Comparison of ENCODE assay signal across 15 cellular contexts in genomic region chr14:104096751-104097700, GRCh38. TPM values are rescaled to one million over a fixed set of nuclear protein-coding genes. Genes with fewer than 3 reads are reported as not detected.
A peak's percentile ranks its signal among the peaks of the same experiment; 100 is the strongest.
DNase-seq lines count a peak whose midpoint lies in the region; ATAC-seq and TF ChIP-seq lines count a peak whose summit lies in the region.
"Had no signal": no experiment of that assay in that cellular context is flagged by ENCODE, and none has a peak within 500 bp of the region (broad histone marks: within the 10 kb centered on the region; RNA-seq: fewer than 3 reads in every experiment).

No MANE protein-coding gene starts in this region.

- TF ChIP-seq CTCF in LNCaP clone FGC (IDR thresholded peaks at IDR 0.05; ENCODE audit: control insufficient read depth, extremely low read depth, insufficient read depth) (peak; percentile 23), chondrocyte (IDR thresholded peaks at IDR 0.05) (peak; percentile 41), osteoblast (IDR thresholded peaks at IDR 0.05; ENCODE audit: extremely low read depth, low read depth, low read length) (no peak)

- H3K4me3 Mint-ChIP-seq in chondrocyte (ENCODE audit: unreplicated experiment) = no peak overlapping the region
- H3K4me3 Mint-ChIP-seq: activated naive CD4-positive, alpha-beta T cell treated with anti-CD3 and anti-CD28 coated beads, Interleukin-2, amount 50 U/mL, for 24 hours had no signal

- no peaks in the 10 kb centered on the region for H3K36me3 ChIP-seq in osteoblast (ENCODE audit: insufficient read depth, low read length)
- H3K36me3 ChIP-seq: Peyer's patch, stomach had no signal

- H3K4me2 ChIP-seq in osteoblast (ENCODE audit: insufficient read depth, low read length) = no peak overlapping the region

- H3K27me3 Mint-ChIP-seq in chondrocyte (ENCODE audit: low read depth) = peaks cover 3% of the 10 kb centered on the region

- H3K27ac ChIP-seq in osteoblast (ENCODE audit: low read depth, low read length) = no peak overlapping the region
- H3K27ac ChIP-seq: esophagus muscularis mucosa, Peyer's patch, stomach had no signal

- H2AFZ ChIP-seq in osteoblast (ENCODE audit: low read length) = no peak overlapping the region

- no peaks in the 10 kb centered on the region for H3K27me3 ChIP-seq in osteoblast (ENCODE audit: insufficient read depth, low read length)
- H3K27me3 ChIP-seq: Peyer's patch had no signal

- H3K4me3 ChIP-seq in LNCaP clone FGC (ENCODE audit: low read depth, low read length) = no peak overlapping the region
- no peak overlapping the region for H3K4me3 ChIP-seq in osteoblast (ENCODE audit: insufficient read depth, low read length)
- H3K4me3 ChIP-seq: esophagus muscularis mucosa, GM12878, Peyer's patch, stomach had no signal

- no peaks in the 10 kb centered on the region for H3K9me3 Mint-ChIP-seq in chondrocyte (ENCODE audit: low read depth)
- H3K9me3 Mint-ChIP-seq: activated naive CD4-positive, alpha-beta T cell treated with anti-CD3 and anti-CD28 coated beads, Interleukin-2, amount 50 U/mL, for 24 hours had no signal

- no peaks in the 10 kb centered on the region for H3K4me1 Mint-ChIP-seq in chondrocyte (ENCODE audit: low read depth)

- H3K36me3 Mint-ChIP-seq in chondrocyte (ENCODE audit: low read depth) = no peaks in the 10 kb centered on the region
- H3K36me3 Mint-ChIP-seq: activated naive CD4-positive, alpha-beta T cell treated with anti-CD3 and anti-CD28 coated beads, Interleukin-2, amount 50 U/mL, for 24 hours had no signal

- no peaks in the 10 kb centered on the region for H3K4me1 ChIP-seq in osteoblast (ENCODE audit: insufficient read depth, low read length)

- no peaks in the 10 kb centered on the region for H3K79me2 ChIP-seq in osteoblast (ENCODE audit: insufficient read depth, low read length)

- no peaks in the 10 kb centered on the region for H4K20me1 ChIP-seq in osteoblast (ENCODE audit: insufficient read depth, low read length)

- H3K27ac Mint-ChIP-seq in chondrocyte (ENCODE audit: unreplicated experiment) = no peak overlapping the region

- ATAC-seq in HG03354 (IDR thresholded peaks at IDR 0.05; ENCODE audit: poor library complexity, severe bottlenecking, unreplicated experiment) = no peak
- ATAC-seq: GM12878 had no signal

- DNase-seq in DMS 273 treated with DMSO at 0.1 percent for 48 hours (lab: John Stamatoyannopoulos, UW) = peak; percentile 33
- no peak for DNase-seq in LNCaP clone FGC (ENCODE audit: low read depth)
- DNase-seq in chondrocyte (ENCODE audit: low spot score) = peak; percentile 69
- peak; percentile 79 for DNase-seq in osteoblast (ENCODE audit: insufficient read length, low spot score, missing footprints)
- DNase-seq in activated CD4-positive, CD25-positive, alpha-beta regulatory T cell (lab: John Stamatoyannopoulos, UW) = no peak
- DNase-seq in NCI-H146 (lab: John Stamatoyannopoulos, UW) = no peak
- DNase-seq: cerebellar nuclear complex, midbrain, NCI-H1436 treated with DMSO at 0.1 percent for 48 hours, stomach had no signal

- no peaks in the 10 kb centered on the region for H3K9me3 ChIP-seq in osteoblast (ENCODE audit: low read depth, low read length)
- H3K9me3 ChIP-seq: esophagus muscularis mucosa, Peyer's patch, stomach had no signal

RNA-seq across cellular contexts. Expression of gene ASPG, which starts 11.5 kb away (rescaled TPM):
- not detected in 3 replicates for total RNA-seq in chondrocyte
- total RNA-seq in osteoblast = under 0.01 TPM in 1 of 2 replicates, not detected in the other
- total RNA-seq: GM12878 had no signal

RNA-seq across cellular contexts. Expression of gene KIF26A, which starts 41.4 kb away (rescaled TPM):
- total RNA-seq in chondrocyte (0.28 to 0.60 TPM (median 0.60 TPM) in 3 replicates), osteoblast (not detected in 2 replicates)

Comparison
In these comparisons a context has a peak if more than half of its experiments do, and no peak if none do; other contexts are left out.
1. DNase-seq: peak in DMS 273 treated with DMSO at 0.1 percent for 48 hours (single experiment), chondrocyte (single experiment) and osteoblast (single experiment); none in LNCaP clone FGC (single experiment), activated CD4-positive, CD25-positive, alpha-beta regulatory T cell (0 of 4) and NCI-H146 (single experiment).